In genomic region chr5:133423618-133424282, GRCh38 we compare ENCODE assay signal across 8 cellular contexts.
DNase-seq lines count a peak whose midpoint lies in the region; ATAC-seq and TF ChIP-seq lines count a peak whose summit lies in the region.

No MANE protein-coding gene starts in this region.

- peak; percentile 75 for ATAC-seq in GM18498 (IDR thresholded peaks at IDR 0.05; ENCODE audit: unreplicated experiment)
- ATAC-seq in HG03108 (IDR thresholded peaks at IDR 0.05; ENCODE audit: unreplicated experiment), result peak; percentile 62

- intact Hi-C loops in prostate gland (cut with DNase I), result loop anchor here (5.0 kb wide), 2 partner anchors 189 to 444 kb away; partner anchors contain the start of gene FSTL4
- intact Hi-C loops in vagina (cut with DNase I), result no loop called here

- H3K27ac ChIP-seq in prostate gland (peak overlapping the region in 1 of 2 donors; percentile 35), vagina (no peak overlapping the region)

- WGBS in prostate gland, result 26% methylated on average over 30 of the region's 30 CpGs

- no peaks in the 10 kb centered on the region for H3K9me3 ChIP-seq in prostate gland
- no peaks in the 10 kb centered on the region for H3K9me3 ChIP-seq in vagina

- TF ChIP-seq POLR2A in prostate gland (IDR thresholded peaks at IDR 0.05), result no peak
- TF ChIP-seq POLR2A in vagina (IDR thresholded peaks at IDR 0.05), result no peak

- H3K36me3 ChIP-seq in prostate gland (no peaks in the 10 kb centered on the region), vagina (no peaks in the 10 kb centered on the region)

- DNase-seq in 8988T (peak; percentile 82), RPMI7951 (ENCODE audit: low read depth) (peak; percentile 29), glomerular visceral epithelial cell (ENCODE audit: extremely low spot score) (peak; percentile 57), prostate gland (ENCODE audit: low spot score) (peak; percentile 17), vagina (ENCODE audit: extremely low spot score in 2 of 2) (peak in 1 of 2 donors; percentile 81)
- DNase-seq in activated effector memory CD4-positive, alpha-beta T cell treated with Interleukin-2 at 50 U/mL for 16 hours, result peak; percentile 43

- H3K4me3 ChIP-seq in prostate gland (no peak overlapping the region), vagina (no peak overlapping the region)

- H3K27me3 ChIP-seq in prostate gland (replicated peaks; ENCODE audit: insufficient read depth) (no peaks in the 10 kb centered on the region), vagina (no peaks in the 10 kb centered on the region)

- peak; percentile 79 to 87 (median 84) for TF ChIP-seq CTCF in prostate gland (IDR thresholded peaks at IDR 0.05)
- peak; percentile 52 to 84 (median 75) for TF ChIP-seq CTCF in vagina (IDR thresholded peaks at IDR 0.05)

- no peaks in the 10 kb centered on the region for H3K4me1 ChIP-seq in prostate gland (replicated peaks)
- H3K4me1 ChIP-seq in vagina, result peaks cover 10% of the 10 kb centered on the region
